11 cellular contexts compared by ENCODE assay signal in genomic region chr12:52252175-52252615, GRCh38. TPM values are rescaled to one million over a fixed set of nuclear protein-coding genes. Genes with fewer than 3 reads are reported as not detected.
A peak's percentile ranks its signal among the peaks of the same experiment; 100 is the strongest.
DNase-seq lines count a peak whose midpoint lies in the region; FAIRE-seq and TF ChIP-seq lines count a peak whose summit lies in the region.
"Not testable (repeated sequence)": the region's sequence is repeated elsewhere in the genome, so short reads cannot be mapped to it uniquely, and the experiment has no call there.
"Had no signal": no experiment of that assay in that cellular context is flagged by ENCODE, and none has a peak within 500 bp of the region (broad histone marks: within the 10 kb centered on the region; RNA-seq: fewer than 3 reads in every experiment).

No MANE protein-coding gene starts in this region.

- H3K36me3 ChIP-seq in H1 (ENCODE audit: control insufficient read depth in 2 of 4, insufficient read depth in 4 of 4, low read length in 3 of 4); mesendoderm (ENCODE audit: control insufficient read depth, insufficient read depth, low read length): not testable (repeated sequence)

- H3K4me2 ChIP-seq in H1 (ENCODE audit: insufficient read depth in 1 of 2, low read depth in 2 of 2, low read length in 2 of 2); mesendoderm (ENCODE audit: low read length): not testable (repeated sequence)

- TF ChIP-seq CTCF in CD14-positive monocyte (IDR thresholded peaks at IDR 0.05): peak; percentile 40
- peak; percentile 39 for TF ChIP-seq CTCF in GM13977 (IDR thresholded peaks at IDR 0.05; ENCODE audit: extremely low read depth, insufficient read depth, missing control alignments)
- TF ChIP-seq CTCF in H1 (IDR thresholded peaks at IDR 0.05; ENCODE audit: control extremely low read depth in 1 of 3, insufficient read depth in 1 of 3, low read depth in 1 of 3, low read length in 3 of 3): peak; percentile 58 to 68 (median 66)

- H3K56ac ChIP-seq in H1 (replicated peaks; ENCODE audit: insufficient read length, low read depth, low read length); mesendoderm (ENCODE audit: low read length): not testable (repeated sequence)

- H3K27me3 Mint-ChIP-seq in CD14-positive monocyte (ENCODE audit: low read depth in 3 of 3): peaks cover 69 to 85% (median 81%) of the 10 kb centered on the region in 3 donors
- peaks cover 31% of the 10 kb centered on the region for H3K27me3 Mint-ChIP-seq in T-helper 1 cell treated with Interleukin-12 subunit alpha and Interleukin-12 subunit beta and Interleukin-4 antibody, amounts not matched to agents 30 μg/mL and 1 μg/mL, for 36 hours (ENCODE audit: low read depth)
- peaks cover 15% of the 10 kb centered on the region for H3K27me3 Mint-ChIP-seq in activated T-helper 1 cell treated with anti-CD3 and anti-CD28 coated beads, Interleukin-12 subunit alpha, Interleukin-12 subunit beta, Interleukin-2, Interleukin-4 antibody, amounts not matched to agents 30 ng/mL and 10 ng/mL and 1 ng/mL, durations not matched to agents 14 hours and 24 hours and 36 hours (ENCODE audit: insufficient read depth)

- H3K9me3 ChIP-seq in H1 (ENCODE audit: insufficient read depth in 2 of 2, low read depth in 1 of 2, low read length in 1 of 2): not testable (repeated sequence)

- TF ChIP-seq EP300 in H1 (IDR thresholded peaks at IDR 0.05; ENCODE audit: borderline replicate concordance in 1 of 2, low read depth in 2 of 2, low read length in 2 of 2): not testable (repeated sequence)

- H2BK20ac ChIP-seq in H1 (ENCODE audit: low read length): not testable (repeated sequence)

- CTCF ChIA-PET in H1 (lab: Charles Lee; ENCODE audit: partially characterized antibody): interaction anchor here (0.5 to 14.6 kb wide), 28 partner anchors 13 to 1058 kb away, joined by 3 to 151 read pairs (median 7); partner anchors contain the start of genes KRT7 and KRT86

- peak overlapping the region in 1 of 2 donors; percentile 55 for H3K4me3 Mint-ChIP-seq in CD14-positive monocyte
- H3K4me3 Mint-ChIP-seq in T-helper 1 cell treated with Interleukin-12 subunit alpha and Interleukin-12 subunit beta and Interleukin-4 antibody, amounts not matched to agents 30 μg/mL and 1 μg/mL, for 36 hours: not testable (repeated sequence)
- peak overlapping the region; percentile 67 for H3K4me3 Mint-ChIP-seq in activated T-helper 1 cell treated with anti-CD3 and anti-CD28 coated beads, Interleukin-12 subunit alpha, Interleukin-12 subunit beta, Interleukin-2, Interleukin-4 antibody, amounts not matched to agents 30 ng/mL and 10 ng/mL and 1 ng/mL, durations not matched to agents 14 hours and 24 hours and 36 hours

- not testable (repeated sequence) for H2BK12ac ChIP-seq in H1 (ENCODE audit: low read depth, low read length)

- H3K27ac ChIP-seq in H1 (ENCODE audit: low read depth, low read length); mesendoderm (ENCODE audit: low read depth, low read length): not testable (repeated sequence)

- H3K79me2 ChIP-seq in H1 (ENCODE audit: control insufficient read depth in 1 of 2, insufficient read depth in 2 of 2, low read length in 2 of 2); mesendoderm (ENCODE audit: control insufficient read depth, insufficient read depth, low read length): not testable (repeated sequence)

- TF ChIP-seq RAD21 in H1 (IDR thresholded peaks at IDR 0.05 in 1 of 2, conservative IDR thresholded peaks at IDR 0.05 in 1 of 2; ENCODE audit: low read depth in 2 of 2, low read length in 2 of 2): peak in 1 of 2 experiments; percentile 33; a peak in 2 of 4 replicates

- peaks cover 15% of the 10 kb centered on the region for H3K4me1 Mint-ChIP-seq in CD14-positive monocyte
- H3K4me1 Mint-ChIP-seq in T-helper 1 cell treated with Interleukin-12 subunit alpha and Interleukin-12 subunit beta and Interleukin-4 antibody, amounts not matched to agents 30 μg/mL and 1 μg/mL, for 36 hours (ENCODE audit: low read depth): peaks cover 51% of the 10 kb centered on the region
- peaks cover 68% of the 10 kb centered on the region for H3K4me1 Mint-ChIP-seq in activated T-helper 1 cell treated with anti-CD3 and anti-CD28 coated beads, Interleukin-12 subunit alpha, Interleukin-12 subunit beta, Interleukin-2, Interleukin-4 antibody, amounts not matched to agents 30 ng/mL and 10 ng/mL and 1 ng/mL, durations not matched to agents 14 hours and 24 hours and 36 hours (ENCODE audit: low read depth)

- H4K91ac ChIP-seq in H1 (replicated peaks; ENCODE audit: insufficient read length, low read length): not testable (repeated sequence)

- not testable (repeated sequence) for H4K5ac ChIP-seq in H1 (ENCODE audit: insufficient read length, low read depth, low read length); mesendoderm (ENCODE audit: low read length)

- POLR2A ChIA-PET in H1 (lab: Charles Lee; ENCODE audit: partially characterized antibody): interaction anchor here (2.3 kb wide), 1 partner anchor 11 kb away, joined by 7 read pairs; no protein-coding TSS in a partner anchor

- not testable (repeated sequence) for H2BK120ac ChIP-seq in H1 (replicated peaks; ENCODE audit: low read depth, low read length); mesendoderm (ENCODE audit: low read depth, low read length)

- not testable (repeated sequence) for H3K23me2 ChIP-seq in H1 (ENCODE audit: low read depth, low read length)

- peaks cover 7 to 45% (median 35%) of the 10 kb centered on the region in 4 experiments for H3K27me3 ChIP-seq in H1 (replicated peaks in 1 of 4; ENCODE audit: control insufficient read depth in 3 of 4, extremely low read depth in 1 of 4, insufficient read depth in 3 of 4, low read length in 3 of 4)
- peaks cover 10% of the 10 kb centered on the region for H3K27me3 ChIP-seq in mesendoderm (ENCODE audit: insufficient read depth, low read length, poor library complexity)

- H3K4me3 ChIP-seq in H1 (ENCODE audit: extremely low read depth in 1 of 4, insufficient read depth in 2 of 4, low read depth in 3 of 4, low read length in 4 of 4); mesendoderm (ENCODE audit: low read length): not testable (repeated sequence)

- H2AK5ac ChIP-seq in H1 (ENCODE audit: low read depth, low read length); mesendoderm (ENCODE audit: low read length): not testable (repeated sequence)

- intact Hi-C loops in CD14-positive monocyte (cut with micrococcal nuclease): not testable (repeated sequence)
- intact Hi-C loops in activated T-helper 1 cell treated with anti-CD3 and anti-CD28 coated beads, Interleukin-12 subunit alpha, Interleukin-12 subunit beta, Interleukin-2, Interleukin-4 antibody, amounts not matched to agents 30 ng/mL and 10 ng/mL and 1 ng/mL, durations not matched to agents 14 hours and 24 hours and 36 hours (cut with micrococcal nuclease): loop anchor here (5.0 kb wide), 1 partner anchor 220 kb away; no protein-coding TSS in a partner anchor

- in situ Hi-C loops in GM13977 (cut with MboI; ENCODE audit: low pct_unique_long_range_greater_than_20kb, low sequenced_read_pairs, unreplicated experiment): not testable (repeated sequence)

- TF ChIP-seq POLR2A in H1 (IDR thresholded peaks at IDR 0.05; ENCODE audit: control extremely low read depth in 1 of 2, low read depth in 2 of 2, low read length in 2 of 2): not testable (repeated sequence)

- not testable (repeated sequence) for H3K18ac ChIP-seq in H1 (ENCODE audit: extremely low read depth, low read length); mesendoderm (ENCODE audit: low read length)

- H3K79me1 ChIP-seq in H1 (ENCODE audit: low read depth, low read length); mesendoderm (ENCODE audit: low read length): not testable (repeated sequence)

- not testable (repeated sequence) for H4K8ac ChIP-seq in H1 (ENCODE audit: extremely low read depth, insufficient read depth, low read length); mesendoderm (ENCODE audit: low read depth, low read length)

- H4K20me1 ChIP-seq in H1 (replicated peaks in 1 of 2; ENCODE audit: control insufficient read depth in 1 of 2, insufficient read depth in 2 of 2, low read length in 2 of 2): not testable (repeated sequence)

- not testable (repeated sequence) for H2BK15ac ChIP-seq in H1 (ENCODE audit: low read length); mesendoderm (replicated peaks; ENCODE audit: low read depth)

- 68% methylated on average over 8 of the region's 8 CpGs; no CpG with 5 or more reads in 1 of the 2 experiments for WGBS in H1 (ENCODE audit: extremely low coverage in 1 of 2, insufficient coverage in 1 of 2, insufficient read length in 1 of 2, insufficient replicate concordance in 2 of 2, low coverage in 1 of 2, low lambda C conversion rate in 2 of 2, missing lambda C conversion rate in 1 of 2), 2 experiments
- no CpG with 5 or more reads among the region's 8 CpGs for WGBS in mesendoderm (ENCODE audit: extremely low coverage, insufficient coverage, low lambda C conversion rate)

- peaks cover 0 to 16% (median 3%) of the 10 kb centered on the region in 7 donors for H3K9me3 Mint-ChIP-seq in CD14-positive monocyte
- H3K9me3 Mint-ChIP-seq in T-helper 1 cell treated with Interleukin-12 subunit alpha and Interleukin-12 subunit beta and Interleukin-4 antibody, amounts not matched to agents 30 μg/mL and 1 μg/mL, for 36 hours; activated T-helper 1 cell treated with anti-CD3 and anti-CD28 coated beads, Interleukin-12 subunit alpha, Interleukin-12 subunit beta, Interleukin-2, Interleukin-4 antibody, amounts not matched to agents 30 ng/mL and 10 ng/mL and 1 ng/mL, durations not matched to agents 14 hours and 24 hours and 36 hours: not testable (repeated sequence)

- not testable (repeated sequence) for H3K9ac ChIP-seq in H1 (replicated peaks in 1 of 4; ENCODE audit: extremely low read depth in 1 of 4, low read depth in 3 of 4, low read length in 3 of 4); mesendoderm (ENCODE audit: low read length)

- not testable (repeated sequence) for H3K4ac ChIP-seq in H1 (replicated peaks; ENCODE audit: insufficient read length, low read depth, low read length); mesendoderm (ENCODE audit: low read depth, low read length)

- not testable (repeated sequence) for H2BK5ac ChIP-seq in H1 (ENCODE audit: low read depth, low read length); mesendoderm (ENCODE audit: low read length)

- FAIRE-seq in H1 (lab: Jason Lieb, UNC): not testable (repeated sequence)

- H3K4me1 ChIP-seq in H1 (replicated peaks in 1 of 4; ENCODE audit: control insufficient read depth in 3 of 4, insufficient read depth in 4 of 4, low read length in 3 of 4): peaks cover 0 to 11% (median 3%) of the 10 kb centered on the region in 4 experiments; a peak in 5 of 7 replicates
- not testable (repeated sequence) for H3K4me1 ChIP-seq in mesendoderm (ENCODE audit: control insufficient read depth, low read depth, low read length)

- not testable (repeated sequence) for H3K27ac Mint-ChIP-seq in CD14-positive monocyte
- peak overlapping the region; percentile 97 for H3K27ac Mint-ChIP-seq in T-helper 1 cell treated with Interleukin-12 subunit alpha and Interleukin-12 subunit beta and Interleukin-4 antibody, amounts not matched to agents 30 μg/mL and 1 μg/mL, for 36 hours
- H3K27ac Mint-ChIP-seq in activated T-helper 1 cell treated with anti-CD3 and anti-CD28 coated beads, Interleukin-12 subunit alpha, Interleukin-12 subunit beta, Interleukin-2, Interleukin-4 antibody, amounts not matched to agents 30 ng/mL and 10 ng/mL and 1 ng/mL, durations not matched to agents 14 hours and 24 hours and 36 hours: peak overlapping the region; percentile 97

- H3K36me3 Mint-ChIP-seq in CD14-positive monocyte: peaks cover 10 to 18% of the 10 kb centered on the region in 2 donors
- peaks cover 62% of the 10 kb centered on the region for H3K36me3 Mint-ChIP-seq in T-helper 1 cell treated with Interleukin-12 subunit alpha and Interleukin-12 subunit beta and Interleukin-4 antibody, amounts not matched to agents 30 μg/mL and 1 μg/mL, for 36 hours (ENCODE audit: low read depth)
- peaks cover 54% of the 10 kb centered on the region for H3K36me3 Mint-ChIP-seq in activated T-helper 1 cell treated with anti-CD3 and anti-CD28 coated beads, Interleukin-12 subunit alpha, Interleukin-12 subunit beta, Interleukin-2, Interleukin-4 antibody, amounts not matched to agents 30 ng/mL and 10 ng/mL and 1 ng/mL, durations not matched to agents 14 hours and 24 hours and 36 hours (ENCODE audit: low read depth)

- not testable (repeated sequence) for H3K23ac ChIP-seq in H1 (ENCODE audit: insufficient read length); mesendoderm (ENCODE audit: low read length)

- not testable (repeated sequence) for DNase-seq in CD14-positive monocyte (ENCODE audit: low spot score); activated T-helper 1 cell treated with anti-CD3 and anti-CD28 coated beads, Interleukin-12 subunit alpha, Interleukin-12 subunit beta, Interleukin-2, Interleukin-4 antibody, amounts not matched to agents 30 ng/mL and 10 ng/mL and 1 ng/mL, durations not matched to agents 14 hours and 24 hours and 36 hours (ENCODE audit: low spot score)
- DNase-seq in GM13977 (ENCODE audit: low spot score) (peak; percentile 17), NAMALWA (ENCODE audit: low spot score) (peak; percentile 21), H1 (ENCODE audit: low read depth in 1 of 2, low spot score in 2 of 2) (peak in 1 of 2 experiments; percentile 72), mesendoderm (peak; percentile 33)
- DNase-seq in stimulated activated CD8-positive, alpha-beta memory T cell treated with anti-CD3 and anti-CD28 coated beads, Interleukin-4, amount 100 ng/mL, for 48 hours: peak; percentile 44

- H2AFZ ChIP-seq in H1 (ENCODE audit: low read length): not testable (repeated sequence)

- not testable (repeated sequence) for H3K14ac ChIP-seq in H1 (ENCODE audit: insufficient read length)

RNA-seq across cellular contexts. Expression of gene KRT7, which starts 19.2 kb away (rescaled TPM):
- polyA plus RNA-seq in CD14-positive monocyte (1 to 10 TPM in 1 of 2 donors, not detected in 1; 2.7 TPM), H1 (2011; rRNA removed) (19.0 and 25.6 TPM in 2 replicates)
- total RNA-seq in activated T-helper 1 cell treated with anti-CD3 and anti-CD28 coated beads, Interleukin-12 subunit alpha, Interleukin-12 subunit beta, Interleukin-2, Interleukin-4 antibody, amounts not matched to agents 30 ng/mL and 10 ng/mL and 1 ng/mL, durations not matched to agents 14 hours and 24 hours and 36 hours: 15.5 and 21.2 TPM in 2 replicates
- total RNA-seq in H1 (2021; fragmentation: NEBNext Ultra II Directional; extraction: Animal tissue kit (Norgen Biotek cat#: 25700)): 13.2 and 16.5 TPM in 2 replicates
- 20.8 TPM for polyA plus RNA-seq in H1 (2011; cell fraction: cytosol; rRNA removed)
- 32.4 TPM for polyA plus RNA-seq in H1 (2011; cell fraction: nucleus; rRNA removed)
- 10.8 to 28.4 TPM (median 20.2 TPM) in 4 replicates for polyA plus RNA-seq in H1 (2012, experiment 1 of 2)
- polyA plus RNA-seq in H1 (2012, experiment 2 of 2): 20.5 TPM
- 4.4 TPM for polyA plus RNA-seq in H1 (2013, experiment 1 of 2)
- polyA plus RNA-seq in H1 (2013, experiment 2 of 2): 4.8 TPM
- 16.8 and 19.4 TPM in 2 replicates for polyA minus RNA-seq in H1 (2011; rRNA and poly(A)+ RNA removed)
- polyA minus RNA-seq in H1 (2011; cell fraction: cytosol; rRNA and poly(A)+ RNA removed): 13.4 TPM
- 20.8 TPM for polyA minus RNA-seq in H1 (2011; cell fraction: nucleus; rRNA and poly(A)+ RNA removed)
- 0.83 TPM for polyA plus RNA-seq in mesendoderm (2013, experiment 1 of 2)
- 0.88 TPM for polyA plus RNA-seq in mesendoderm (2013, experiment 2 of 2)
- total RNA-seq: left ventricle myocardium inferior had no signal

RNA-seq across cellular contexts. Expression of gene KRT86, which starts 22.2 kb away (rescaled TPM):
- polyA plus RNA-seq in CD14-positive monocyte (not detected), H1 (2011; rRNA removed) (0.09 and 0.12 TPM in 2 replicates)
- total RNA-seq in activated T-helper 1 cell treated with anti-CD3 and anti-CD28 coated beads, Interleukin-12 subunit alpha, Interleukin-12 subunit beta, Interleukin-2, Interleukin-4 antibody, amounts not matched to agents 30 ng/mL and 10 ng/mL and 1 ng/mL, durations not matched to agents 14 hours and 24 hours and 36 hours: 0.73 and 0.93 TPM in 2 replicates
- total RNA-seq in H1 (2021; fragmentation: NEBNext Ultra II Directional; extraction: Animal tissue kit (Norgen Biotek cat#: 25700)): 0.15 TPM in 1 of 2 replicates, not detected in the other
- polyA plus RNA-seq in H1 (2011; cell fraction: cytosol; rRNA removed): not detected
- 0.14 TPM for polyA plus RNA-seq in H1 (2011; cell fraction: nucleus; rRNA removed)
- polyA plus RNA-seq in H1 (2012, experiment 1 of 2): not detected in 4 replicates
- not detected for polyA plus RNA-seq in H1 (2012, experiment 2 of 2)
- 0.06 TPM for polyA plus RNA-seq in H1 (2013, experiment 1 of 2)
- polyA plus RNA-seq in H1 (2013, experiment 2 of 2): 0.09 TPM
- not detected in 2 replicates for polyA minus RNA-seq in H1 (2011; rRNA and poly(A)+ RNA removed)
- polyA minus RNA-seq in H1 (2011; cell fraction: cytosol; rRNA and poly(A)+ RNA removed): not detected
- not detected for polyA minus RNA-seq in H1 (2011; cell fraction: nucleus; rRNA and poly(A)+ RNA removed)
- 0.01 TPM for polyA plus RNA-seq in mesendoderm (2013, experiment 1 of 2)
- polyA plus RNA-seq in mesendoderm (2013, experiment 2 of 2): 0.03 TPM
- total RNA-seq: left ventricle myocardium inferior, right cardiac atrium had no signal
- polyA plus RNA-seq: right cardiac atrium had no signal

RNA-seq across cellular contexts. Expression of gene KRT81, which starts 39.1 kb away (rescaled TPM):
- not detected for polyA plus RNA-seq in CD14-positive monocyte
- total RNA-seq in activated T-helper 1 cell treated with anti-CD3 and anti-CD28 coated beads, Interleukin-12 subunit alpha, Interleukin-12 subunit beta, Interleukin-2, Interleukin-4 antibody, amounts not matched to agents 30 ng/mL and 10 ng/mL and 1 ng/mL, durations not matched to agents 14 hours and 24 hours and 36 hours: not detected in 2 replicates
- total RNA-seq in H1 (2021; fragmentation: NEBNext Ultra II Directional; extraction: Animal tissue kit (Norgen Biotek cat#: 25700)): not detected in 2 replicates
- polyA plus RNA-seq in H1 (2011; rRNA removed): not detected in 2 replicates
- not detected for polyA plus RNA-seq in H1 (2011; cell fraction: cytosol; rRNA removed)
- polyA plus RNA-seq in H1 (2011; cell fraction: nucleus; rRNA removed): 0.09 TPM
- polyA plus RNA-seq in H1 (2012, experiment 1 of 2): not detected in 4 replicates
- polyA plus RNA-seq in H1 (2012, experiment 2 of 2): not detected
- polyA plus RNA-seq in H1 (2013, experiment 1 of 2): not detected
- not detected for polyA plus RNA-seq in H1 (2013, experiment 2 of 2)
- polyA minus RNA-seq in H1 (2011; rRNA and poly(A)+ RNA removed): not detected in 2 replicates
- polyA minus RNA-seq in H1 (2011; cell fraction: cytosol; rRNA and poly(A)+ RNA removed): not detected
- polyA minus RNA-seq in H1 (2011; cell fraction: nucleus; rRNA and poly(A)+ RNA removed): not detected
- not detected for polyA plus RNA-seq in mesendoderm (2013, experiment 1 of 2)
- polyA plus RNA-seq in mesendoderm (2013, experiment 2 of 2): not detected
- total RNA-seq: heart right ventricle, left ventricle myocardium inferior, right cardiac atrium had no signal
- polyA plus RNA-seq: heart right ventricle, right cardiac atrium had no signal
